ENCODE assay signal across 8 cellular contexts in the genomic region with DNA sequence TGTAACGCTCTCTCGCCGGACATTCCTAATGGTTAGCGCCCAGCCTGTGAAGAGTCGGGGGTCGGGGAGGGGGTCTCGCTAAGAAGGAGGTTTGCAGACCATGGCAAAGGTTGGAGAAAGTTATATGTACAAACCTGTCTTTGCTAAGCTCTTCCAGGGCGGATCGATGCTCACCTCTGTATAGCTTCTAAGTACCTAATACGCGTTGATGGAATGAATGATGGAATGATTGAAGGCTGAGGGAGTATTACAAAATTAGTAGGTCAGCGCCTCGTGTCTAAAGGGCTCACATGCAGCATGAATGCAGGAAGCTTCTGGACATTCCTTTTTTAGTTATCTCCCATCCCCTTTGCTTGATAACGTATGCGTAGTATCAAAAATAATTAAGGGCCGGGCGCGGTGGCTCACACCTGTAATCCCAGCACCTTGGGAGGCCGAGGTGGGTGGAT. TPM values are rescaled to one million over a fixed set of nuclear protein-coding genes. Genes with fewer than 3 reads are reported as not detected.
DNase-seq lines count a peak whose midpoint lies in the region; ATAC-seq lines count a peak whose summit lies in the region.

No MANE protein-coding gene starts in this region.

- H3K9me3 Mint-ChIP-seq in T-helper 1 cell treated with Interleukin-12 subunit alpha and Interleukin-12 subunit beta and Interleukin-4 antibody, amounts not matched to agents 30 μg/mL and 1 μg/mL, for 36 hours = no peaks in the 10 kb centered on the region
- peaks cover 2% of the 10 kb centered on the region for H3K9me3 Mint-ChIP-seq in activated naive CD8-positive, alpha-beta T cell (ENCODE audit: low read depth)
- no peaks in the 10 kb centered on the region for H3K9me3 Mint-ChIP-seq in immature natural killer cell

- peaks cover 3% of the 10 kb centered on the region for H3K36me3 Mint-ChIP-seq in T-helper 1 cell treated with Interleukin-12 subunit alpha and Interleukin-12 subunit beta and Interleukin-4 antibody, amounts not matched to agents 30 μg/mL and 1 μg/mL, for 36 hours (ENCODE audit: low read depth)
- H3K36me3 Mint-ChIP-seq in activated naive CD8-positive, alpha-beta T cell = peaks cover 3% of the 10 kb centered on the region
- peaks cover 0 to 5% (median 0%) of the 10 kb centered on the region in 3 donors for H3K36me3 Mint-ChIP-seq in immature natural killer cell

- H3K27ac ChIP-seq in substantia nigra (ENCODE audit: low read depth, low read length, poor library complexity, severe bottlenecking) = peak overlapping the region; percentile 85

- no peaks in the 10 kb centered on the region for H3K27me3 Mint-ChIP-seq in T-helper 1 cell treated with Interleukin-12 subunit alpha and Interleukin-12 subunit beta and Interleukin-4 antibody, amounts not matched to agents 30 μg/mL and 1 μg/mL, for 36 hours (ENCODE audit: low read depth)
- no peaks in the 10 kb centered on the region for H3K27me3 Mint-ChIP-seq in activated naive CD8-positive, alpha-beta T cell
- H3K27me3 Mint-ChIP-seq in immature natural killer cell (ENCODE audit: low read depth in 3 of 3) = peaks cover 0 to 10% (median 5%) of the 10 kb centered on the region in 3 donors

- H3K4me3 Mint-ChIP-seq in T-helper 1 cell treated with Interleukin-12 subunit alpha and Interleukin-12 subunit beta and Interleukin-4 antibody, amounts not matched to agents 30 μg/mL and 1 μg/mL, for 36 hours = peak overlapping the region; percentile 87
- peak overlapping the region; percentile 90 for H3K4me3 Mint-ChIP-seq in activated naive CD8-positive, alpha-beta T cell
- peak overlapping the region; percentile 85 to 92 (median 87) for H3K4me3 Mint-ChIP-seq in immature natural killer cell

- DNase-seq in T-helper 1 cell (no peak), immature natural killer cell (no peak), substantia nigra (lab: John Stamatoyannopoulos, UW) (no peak), NCI-H1105 treated with DMSO at 0.1 percent for 48 hours (lab: John Stamatoyannopoulos, UW) (no peak), amniotic stem cell (lab: John Stamatoyannopoulos, UW) (no peak)

- peak overlapping the region; percentile 67 for H3K27ac Mint-ChIP-seq in T-helper 1 cell treated with Interleukin-12 subunit alpha and Interleukin-12 subunit beta and Interleukin-4 antibody, amounts not matched to agents 30 μg/mL and 1 μg/mL, for 36 hours
- peak overlapping the region; percentile 82 for H3K27ac Mint-ChIP-seq in activated naive CD8-positive, alpha-beta T cell
- peak overlapping the region; percentile 82 to 92 (median 89) for H3K27ac Mint-ChIP-seq in immature natural killer cell

- no peak for ATAC-seq in GM18511 (IDR thresholded peaks at IDR 0.05; ENCODE audit: unreplicated experiment)

- H3K4me1 Mint-ChIP-seq in T-helper 1 cell treated with Interleukin-12 subunit alpha and Interleukin-12 subunit beta and Interleukin-4 antibody, amounts not matched to agents 30 μg/mL and 1 μg/mL, for 36 hours (ENCODE audit: low read depth) = peaks cover 19% of the 10 kb centered on the region
- H3K4me1 Mint-ChIP-seq in activated naive CD8-positive, alpha-beta T cell (ENCODE audit: low read depth) = peaks cover 37% of the 10 kb centered on the region
- peaks cover 35 to 47% of the 10 kb centered on the region in 2 donors for H3K4me1 Mint-ChIP-seq in immature natural killer cell

RNA-seq across cellular contexts. Expression of a gene that starts 0.3 kb away (rescaled TPM):
- 10 to 100 TPM; 42.9 to 71.8 (median 63.6) TPM for polyA plus RNA-seq in immature natural killer cell

RNA-seq across cellular contexts. Expression of a gene that starts 49.1 kb away (rescaled TPM):
- 10 to 100 TPM; 18.1 to 43.9 (median 28.4) TPM for polyA plus RNA-seq in immature natural killer cell

RNA-seq across cellular contexts. Expression of a gene that starts 49.1 kb away (rescaled TPM):
- polyA plus RNA-seq in immature natural killer cell = 10 to 100 TPM; 15.1 to 38.3 (median 16.3) TPM
